In the genomic region with DNA sequence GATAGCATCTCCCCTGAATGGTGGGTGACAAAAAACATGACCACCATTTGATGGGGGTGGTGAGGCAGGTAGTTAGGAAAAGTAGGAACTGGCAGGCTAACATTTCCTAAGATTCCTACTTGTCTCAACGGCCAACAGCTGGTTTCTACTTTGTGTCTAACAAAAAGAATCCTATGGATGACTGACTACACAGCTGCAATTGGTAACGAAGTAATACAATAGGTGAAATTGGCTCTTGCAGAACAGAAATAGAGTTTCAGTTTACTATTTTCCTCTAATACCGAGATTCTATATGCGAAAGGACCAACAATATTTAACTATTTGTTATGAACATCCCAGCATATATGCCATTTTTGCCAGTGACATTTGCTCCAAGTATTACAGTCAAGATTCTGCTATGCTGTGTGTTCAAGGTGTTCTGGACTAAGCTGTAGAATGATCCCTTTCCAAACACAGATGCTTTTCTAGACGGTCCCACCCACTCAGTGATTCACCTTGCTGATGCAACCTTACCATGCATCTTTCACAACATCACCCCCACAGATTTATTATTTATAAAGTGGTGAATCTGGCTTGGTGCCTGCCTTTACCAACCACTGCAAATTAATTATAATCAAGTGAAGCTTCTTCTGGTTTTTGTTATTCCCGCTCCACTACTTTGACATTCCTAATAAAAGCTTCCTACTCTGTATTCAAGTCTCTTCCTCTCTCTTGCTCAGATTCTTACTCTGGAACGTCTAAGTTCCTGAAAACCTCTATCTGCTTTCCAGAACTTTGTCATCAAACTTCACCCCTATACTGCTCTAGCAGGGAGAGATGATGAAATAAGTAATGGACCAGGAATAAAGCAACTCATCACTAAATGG, we compare ENCODE assay signal across 11 cellular contexts. TPM values are rescaled to one million over a fixed set of nuclear protein-coding genes. Genes with fewer than 3 reads are reported as not detected.
DNase-seq lines count a peak whose midpoint lies in the region; TF ChIP-seq lines count a peak whose summit lies in the region.
"Had no signal": no experiment of that assay in that cellular context is flagged by ENCODE, and none has a peak within 500 bp of the region (broad histone marks: within the 10 kb centered on the region; RNA-seq: fewer than 3 reads in every experiment).

No MANE protein-coding gene starts in this region.

- H3K4me3 ChIP-seq in vagina: no peak overlapping the region

- H3K9me3 ChIP-seq in vagina: no peaks in the 10 kb centered on the region

- DNase-seq in activated CD4-positive, alpha-beta T cell treated with anti-CD3 and anti-CD28 coated beads for 4 hours: peak; percentile 40 to 51
- DNase-seq in activated CD4-positive, alpha-beta T cell treated with anti-CD3 and anti-CD28 coated beads, Interleukin-2, amount 50 U/mL, for 1 hour: no peak
- DNase-seq in fibroblast of gingiva (ENCODE audit: low read depth): peak; percentile 54
- peak in 2 of 3 experiments; percentile 17 to 24 for DNase-seq in stimulated activated CD4-positive, alpha-beta T cell treated with anti-CD3 and anti-CD28 coated beads, TNF-alpha, amount 100 ng/mL, for 4 hours (ENCODE audit: low read depth in 3 of 3)
- DNase-seq in NCI-H2029 treated with DMSO at 0.1 percent for 48 hours (lab: John Stamatoyannopoulos, UW): no peak
- DNase-seq in NCI-H345 treated with DMSO at 0.1 percent for 48 hours (lab: John Stamatoyannopoulos, UW; ENCODE audit: unreplicated experiment): no peak
- DNase-seq in vagina (ENCODE audit: extremely low spot score in 2 of 2): no peak
- DNase-seq: left cardiac atrium, NCI-H1417 treated with DMSO at 0.1 percent for 48 hours had no signal

- H3K27me3 ChIP-seq in vagina: no peaks in the 10 kb centered on the region

- H3K36me3 ChIP-seq in vagina: peaks cover 4 to 40% of the 10 kb centered on the region in 2 donors

- H3K4me1 Mint-ChIP-seq in T-helper 1 cell treated with Interleukin-12 subunit alpha and Interleukin-12 subunit beta and Interleukin-4 antibody, amounts not matched to agents 30 μg/mL and 1 μg/mL, for 36 hours (ENCODE audit: low read depth): peaks cover 21% of the 10 kb centered on the region

- no peak overlapping the region for H3K4me3 Mint-ChIP-seq in T-helper 1 cell treated with Interleukin-12 subunit alpha and Interleukin-12 subunit beta and Interleukin-4 antibody, amounts not matched to agents 30 μg/mL and 1 μg/mL, for 36 hours

- H3K27ac ChIP-seq in vagina: no peak overlapping the region
- H3K27ac ChIP-seq: C4-2B had no signal

- no peaks in the 10 kb centered on the region for H3K27me3 Mint-ChIP-seq in T-helper 1 cell treated with Interleukin-12 subunit alpha and Interleukin-12 subunit beta and Interleukin-4 antibody, amounts not matched to agents 30 μg/mL and 1 μg/mL, for 36 hours (ENCODE audit: low read depth)

- TF ChIP-seq POLR2A in vagina (IDR thresholded peaks at IDR 0.05): no peak

- no peak for TF ChIP-seq CTCF in vagina (IDR thresholded peaks at IDR 0.05)

- peaks cover 44% of the 10 kb centered on the region for H3K36me3 Mint-ChIP-seq in T-helper 1 cell treated with Interleukin-12 subunit alpha and Interleukin-12 subunit beta and Interleukin-4 antibody, amounts not matched to agents 30 μg/mL and 1 μg/mL, for 36 hours (ENCODE audit: low read depth)

- intact Hi-C loops in vagina (cut with DNase I): no loop called here

- H3K27ac Mint-ChIP-seq in T-helper 1 cell treated with Interleukin-12 subunit alpha and Interleukin-12 subunit beta and Interleukin-4 antibody, amounts not matched to agents 30 μg/mL and 1 μg/mL, for 36 hours: peak overlapping the region; percentile 8

- H3K9me3 Mint-ChIP-seq in T-helper 1 cell treated with Interleukin-12 subunit alpha and Interleukin-12 subunit beta and Interleukin-4 antibody, amounts not matched to agents 30 μg/mL and 1 μg/mL, for 36 hours: no peaks in the 10 kb centered on the region

- peaks cover 17% of the 10 kb centered on the region for H3K4me1 ChIP-seq in vagina

RNA-seq across cellular contexts. Expression of gene BBIP1, which starts 16.8 kb away (rescaled TPM):
- total RNA-seq in vagina: 15.2 TPM

RNA-seq across cellular contexts. Expression of gene SHOC2, which starts 17.2 kb away (rescaled TPM):
- 40.0 TPM for total RNA-seq in vagina

RNA-seq across cellular contexts. Expression of gene PDCD4, which starts 30.5 kb away (rescaled TPM):
- 110 TPM for total RNA-seq in vagina

Comparison
In these comparisons a context has a peak if more than half of its experiments do, and no peak if none do; other contexts are left out.
1. DNase-seq: peak in activated CD4-positive, alpha-beta T cell treated with anti-CD3 and anti-CD28 coated beads for 4 hours (2 of 2), fibroblast of gingiva (single experiment) and stimulated activated CD4-positive, alpha-beta T cell treated with anti-CD3 and anti-CD28 coated beads, TNF-alpha, amount 100 ng/mL, for 4 hours (2 of 3); none in activated CD4-positive, alpha-beta T cell treated with anti-CD3 and anti-CD28 coated beads, Interleukin-2, amount 50 U/mL, for 1 hour (single experiment), NCI-H2029 treated with DMSO at 0.1 percent for 48 hours (single experiment), NCI-H345 treated with DMSO at 0.1 percent for 48 hours (single experiment) and vagina (0 of 2).